In genomic region chr14:27605298-27605697, GRCh38 we compare ENCODE assay signal across 25 cellular contexts.
A peak's percentile ranks its signal among the peaks of the same experiment; 100 is the strongest.
DNase-seq lines count a peak whose midpoint lies in the region; ATAC-seq and TF ChIP-seq lines count a peak whose summit lies in the region.
"Had no signal": no experiment of that assay in that cellular context is flagged by ENCODE, and none has a peak within 500 bp of the region (broad histone marks: within the 10 kb centered on the region; RNA-seq: fewer than 3 reads in every experiment).

No MANE protein-coding gene starts in this region.

- CTCF ChIA-PET in CD4-positive, alpha-beta T cell (lab: Charles Lee) = no interaction called here

- H3K4me1 ChIP-seq in HUES48 (ENCODE audit: control insufficient read depth, insufficient read depth, low read length) (peaks cover 37% of the 10 kb centered on the region), endodermal cell (ENCODE audit: control insufficient read depth, insufficient read depth, low read length) (no peaks in the 10 kb centered on the region), neural progenitor cell (no peaks in the 10 kb centered on the region)
- H3K4me1 ChIP-seq: Caco-2, transverse colon had no signal

- peak overlapping the region; percentile 9 for H2AFZ ChIP-seq in neural progenitor cell (replicated peaks)

- no peaks in the 10 kb centered on the region for H3K9me3 Mint-ChIP-seq in endodermal cell
- H3K9me3 Mint-ChIP-seq in neural progenitor cell = no peaks in the 10 kb centered on the region
- H3K9me3 Mint-ChIP-seq in CD4-positive, alpha-beta T cell = peaks cover 8% of the 10 kb centered on the region

- H3K27ac ChIP-seq in HUES48 (ENCODE audit: low read depth, low read length) = peak overlapping the region; percentile 50
- no peak overlapping the region for H3K27ac ChIP-seq in endodermal cell (ENCODE audit: low read depth, low read length)
- no peak overlapping the region for H3K27ac ChIP-seq in neural progenitor cell
- H3K27ac ChIP-seq in CD4-positive, alpha-beta T cell (ENCODE audit: low read depth, low read length) = no peak overlapping the region
- H3K27ac ChIP-seq: ovary, transverse colon had no signal

- H3K4me1 Mint-ChIP-seq in endodermal cell (peaks cover 11% of the 10 kb centered on the region), neural progenitor cell (no peaks in the 10 kb centered on the region)
- H3K4me1 Mint-ChIP-seq in CD4-positive, alpha-beta T cell (ENCODE audit: low read depth) = no peaks in the 10 kb centered on the region
- H3K4me1 Mint-ChIP-seq: activated naive CD8-positive, alpha-beta T cell treated with anti-CD3 and anti-CD28 coated beads, Interleukin-2, amount 10 ng/mL, durations not matched to agents 7 days and 5 days; central memory CD8-positive, alpha-beta T cell had no signal

- no peaks in the 10 kb centered on the region for H3F3A ChIP-seq in neural progenitor cell (ENCODE audit: low read depth)

- H3K4me3 Mint-ChIP-seq in endodermal cell (no peak overlapping the region), neural progenitor cell (no peak overlapping the region)
- H3K4me3 Mint-ChIP-seq in CD4-positive, alpha-beta T cell = no peak overlapping the region
- H3K4me3 Mint-ChIP-seq: activated naive CD8-positive, alpha-beta T cell treated with anti-CD3 and anti-CD28 coated beads, Interleukin-2, amount 10 ng/mL, durations not matched to agents 7 days and 5 days; central memory CD8-positive, alpha-beta T cell; dendritic cell treated with granulocyte-macrophage colony-stimulating factor and Interleukin-4, amounts not matched to agents 40 ng/mL and 50 ng/mL, for 4 days; natural killer cell treated with Interleukin-12 subunit alpha and Interleukin-12 subunit beta and Interleukin-15 and Interleukin-18, amount 100 ng/mL, for 72 hours had no signal

- H3K79me2 ChIP-seq in neural progenitor cell (ENCODE audit: low read depth) = no peaks in the 10 kb centered on the region

- H3K4me3 ChIP-seq in HUES48 (ENCODE audit: low read depth, low read length) (no peak overlapping the region), endodermal cell (ENCODE audit: low read length) (no peak overlapping the region), neural progenitor cell (no peak overlapping the region)
- H3K4me3 ChIP-seq: mucosa of descending colon, ovary, transverse colon had no signal

- DNase-seq in DMS79 treated with DMSO at 0.1 percent for 48 hours (lab: John Stamatoyannopoulos, UW) = peak; percentile 77
- DNase-seq in endodermal cell = no peak
- no peak for DNase-seq in neural progenitor cell (ENCODE audit: low spot score)
- no peak for DNase-seq in ureter (ENCODE audit: low spot score)
- DNase-seq in CD4-positive, alpha-beta T cell = no peak
- DNase-seq: activated CD4-positive, alpha-beta T cell treated with anti-CD3 and anti-CD28 coated beads for 4 hours; activated effector memory CD4-positive, alpha-beta T cell treated with anti-CD3 and anti-CD28 coated beads, Interleukin-2, amount 50 U/mL, for 16 hours; activated naive CD8-positive, alpha-beta T cell treated with anti-CD3 and anti-CD28 coated beads, Interleukin-2, amount 10 ng/mL, durations not matched to agents 7 days and 5 days; C1 segment of cervical spinal cord; Caco-2; mucosa of descending colon; NCI-H1105; NCI-H1930; NCI-H226; OCI-M1; ovary; right cardiac atrium; stimulated activated CD4-positive, alpha-beta T cell treated with anti-CD3 and anti-CD28 coated beads, Interleukin-2, amount 100 ng/mL, for 48 hours; T-helper 2 cell; transverse colon had no signal

- H3K4me2 ChIP-seq in neural progenitor cell = no peak overlapping the region

- H3K27ac Mint-ChIP-seq in endodermal cell (peak overlapping the region; percentile 12), neural progenitor cell (no peak overlapping the region)
- no peak overlapping the region for H3K27ac Mint-ChIP-seq in CD4-positive, alpha-beta T cell
- H3K27ac Mint-ChIP-seq: activated naive CD8-positive, alpha-beta T cell treated with anti-CD3 and anti-CD28 coated beads, Interleukin-2, amount 10 ng/mL, durations not matched to agents 7 days and 5 days; dendritic cell treated with granulocyte-macrophage colony-stimulating factor and Interleukin-4, amounts not matched to agents 40 ng/mL and 50 ng/mL, for 4 days; natural killer cell treated with Interleukin-12 subunit alpha and Interleukin-12 subunit beta and Interleukin-15 and Interleukin-18, amount 100 ng/mL, for 72 hours had no signal

- H3K36me3 Mint-ChIP-seq in endodermal cell (ENCODE audit: low read depth) (no peaks in the 10 kb centered on the region), neural progenitor cell (no peaks in the 10 kb centered on the region)
- H3K36me3 Mint-ChIP-seq in CD4-positive, alpha-beta T cell (ENCODE audit: low read depth) = no peaks in the 10 kb centered on the region
- H3K36me3 Mint-ChIP-seq: activated naive CD8-positive, alpha-beta T cell treated with anti-CD3 and anti-CD28 coated beads, Interleukin-2, amount 10 ng/mL, durations not matched to agents 7 days and 5 days; natural killer cell treated with Interleukin-12 subunit alpha and Interleukin-12 subunit beta and Interleukin-15 and Interleukin-18, amount 100 ng/mL, for 72 hours had no signal

- no peaks in the 10 kb centered on the region for H4K20me1 ChIP-seq in neural progenitor cell (ENCODE audit: low read depth)

- TF ChIP-seq CTCF in endodermal cell (conservative IDR thresholded peaks at IDR 0.05) (no peak), neural progenitor cell (IDR thresholded peaks at IDR 0.05) (no peak)
- no peak for TF ChIP-seq CTCF in CD4-positive, alpha-beta T cell (IDR thresholded peaks at IDR 0.05)

- no peak for ATAC-seq in GM18867 (IDR thresholded peaks at IDR 0.05; ENCODE audit: unreplicated experiment)
- no peak for ATAC-seq in CD4-positive, alpha-beta T cell (ENCODE audit: poor library complexity)
- ATAC-seq: mucosa of descending colon; natural killer cell treated with Interleukin-12 subunit alpha and Interleukin-12 subunit beta and Interleukin-15 and Interleukin-18, amount 100 ng/mL, for 72 hours; right cardiac atrium had no signal

- H3K9ac ChIP-seq in HUES48 (ENCODE audit: low read depth, low read length) (no peak overlapping the region), endodermal cell (ENCODE audit: extremely low read depth, low read length, poor library complexity, severe bottlenecking) (no peak overlapping the region), neural progenitor cell (no peak overlapping the region)

- POLR2A ChIA-PET in CD4-positive, alpha-beta T cell (lab: Charles Lee) = no interaction called here

- 37 to 55% methylated on average over 2 to 3 of the region's 4 CpGs for WGBS in endodermal cell (ENCODE audit: insufficient coverage in 1 of 2, insufficient read length in 1 of 2), 2 experiments

- intact Hi-C loops in CD4-positive, alpha-beta T cell (cut with DNase I, micrococcal nuclease) = no loop called here

- H3K36me3 ChIP-seq in HUES48 (ENCODE audit: control insufficient read depth, insufficient read depth, low read length) (no peaks in the 10 kb centered on the region), endodermal cell (ENCODE audit: control insufficient read depth, insufficient read depth, low read length) (no peaks in the 10 kb centered on the region), neural progenitor cell (no peaks in the 10 kb centered on the region)
- H3K36me3 ChIP-seq: ovary, transverse colon had no signal

- no peaks in the 10 kb centered on the region for H3K9me3 ChIP-seq in HUES48 (ENCODE audit: control insufficient read depth, insufficient read depth, low read length)
- no peaks in the 10 kb centered on the region for H3K9me3 ChIP-seq in endodermal cell (ENCODE audit: control insufficient read depth, low read length)
- H3K9me3 ChIP-seq in neural progenitor cell (ENCODE audit: low read depth) = no peaks in the 10 kb centered on the region
- peaks cover 9% of the 10 kb centered on the region for H3K9me3 ChIP-seq in CD4-positive, alpha-beta T cell (ENCODE audit: control insufficient read depth, low read length)
- H3K9me3 ChIP-seq: Caco-2, mucosa of descending colon, ovary, transverse colon had no signal

- H3K27me3 Mint-ChIP-seq in endodermal cell (ENCODE audit: insufficient read depth) = no peaks in the 10 kb centered on the region
- no peaks in the 10 kb centered on the region for H3K27me3 Mint-ChIP-seq in neural progenitor cell (ENCODE audit: insufficient read depth, low read depth)
- H3K27me3 Mint-ChIP-seq in CD4-positive, alpha-beta T cell = no peaks in the 10 kb centered on the region
- H3K27me3 Mint-ChIP-seq: activated naive CD8-positive, alpha-beta T cell treated with anti-CD3 and anti-CD28 coated beads, Interleukin-2, amount 10 ng/mL, durations not matched to agents 7 days and 5 days; central memory CD8-positive, alpha-beta T cell; dendritic cell treated with granulocyte-macrophage colony-stimulating factor and Interleukin-4, amounts not matched to agents 40 ng/mL and 50 ng/mL, for 4 days; natural killer cell treated with Interleukin-12 subunit alpha and Interleukin-12 subunit beta and Interleukin-15 and Interleukin-18, amount 100 ng/mL, for 72 hours had no signal

- no peaks in the 10 kb centered on the region for H3K27me3 ChIP-seq in HUES48 (ENCODE audit: control insufficient read depth, insufficient read depth, low read length)
- no peaks in the 10 kb centered on the region for H3K27me3 ChIP-seq in endodermal cell (ENCODE audit: control insufficient read depth, insufficient read depth, low read length, poor library complexity, severe bottlenecking)
- H3K27me3 ChIP-seq in neural progenitor cell = no peaks in the 10 kb centered on the region
- H3K27me3 ChIP-seq in CD4-positive, alpha-beta T cell (ENCODE audit: control insufficient read depth, insufficient read depth, low read length) = no peaks in the 10 kb centered on the region
- H3K27me3 ChIP-seq: ovary, transverse colon had no signal
